ENCODE assay signal across 13 cellular contexts in genomic region chr4:99054428-99054994, GRCh38. TPM values are rescaled to one million over a fixed set of nuclear protein-coding genes. Genes with fewer than 3 reads are reported as not detected.
DNase-seq lines count a peak whose midpoint lies in the region; ATAC-seq, FAIRE-seq and TF ChIP-seq lines count a peak whose summit lies in the region.
"Had no signal": no experiment of that assay in that cellular context is flagged by ENCODE, and none has a peak within 500 bp of the region (broad histone marks: within the 10 kb centered on the region; RNA-seq: fewer than 3 reads in every experiment).

No MANE protein-coding gene starts in this region.

- no peak for TF ChIP-seq POLR2A in GM12878 (IDR thresholded peaks at IDR 0.05; ENCODE audit: low read depth, low read length)
- no peak for TF ChIP-seq POLR2A in thyroid gland (IDR thresholded peaks at IDR 0.05)
- no peak for TF ChIP-seq POLR2A in suprapubic skin (IDR thresholded peaks at IDR 0.05)

- H3K4me1 ChIP-seq in GM12878 (ENCODE audit: control insufficient read depth, insufficient read depth, low read length) (peaks cover 10% of the 10 kb centered on the region), thyroid gland (no peaks in the 10 kb centered on the region), suprapubic skin (peaks cover 4% of the 10 kb centered on the region)

- intact Hi-C loops in GM12878 (cut with micrococcal nuclease; ENCODE audit: unreplicated experiment): loop anchor here (10.0 kb wide), 1 partner anchor 400 kb away; the partner anchor contains the start of gene TSPAN5
- intact Hi-C loops in thyroid gland (cut with DNase I): no loop called here

- BruUV-seq in GM12878 (replicated peaks; lab: Mats Ljungman, UMichigan): no TSS peak

- H3K36me3 ChIP-seq in GM12878 (ENCODE audit: control insufficient read depth in 2 of 2, insufficient read depth in 2 of 2, low read length in 1 of 2): peaks cover 5 to 15% of the 10 kb centered on the region in 2 experiments; a peak in 3 of 4 replicates
- peaks cover 0 to 9% of the 10 kb centered on the region in 2 donors for H3K36me3 ChIP-seq in thyroid gland
- H3K36me3 ChIP-seq in suprapubic skin: peaks cover 54% of the 10 kb centered on the region

- H3K4me3 ChIP-seq in GM12878 (no peak overlapping the region), thyroid gland (replicated peaks in 1 of 3) (no peak overlapping the region), suprapubic skin (no peak overlapping the region)
- H3K4me3 ChIP-seq: tibial artery had no signal

- POLR2A ChIA-PET in GM12878 (lab: Charles Lee): interaction anchor here (1.1 kb wide), 1 partner anchor 59 kb away, joined by 4 read pairs; the partner anchor contains the start of gene METAP1

- H3K79me2 ChIP-seq in GM12878 (ENCODE audit: control insufficient read depth, insufficient read depth, low read length): no peaks in the 10 kb centered on the region

- no peak for TF ChIP-seq RAD21 in GM12878 (IDR thresholded peaks at IDR 0.05; ENCODE audit: insufficient read depth, low read depth, low read length)

- H3K9me3 ChIP-seq in GM12878 (replicated peaks; ENCODE audit: control insufficient read depth, insufficient read depth, low read length) (no peaks in the 10 kb centered on the region), thyroid gland (no peaks in the 10 kb centered on the region), suprapubic skin (no peaks in the 10 kb centered on the region)
- H3K9me3 ChIP-seq: tibial artery had no signal

- FAIRE-seq in GM12878 (lab: Jason Lieb, UNC): no peak

- RAD21 ChIA-PET in GM12878 (lab: Charles Lee; ENCODE audit: unreplicated experiment): interaction anchor here (0.9 to 5.3 kb wide), 7 partner anchors 28 to 587 kb away, joined by 3 to 103 read pairs (median 5); partner anchors contain the start of gene METAP1

- no peak overlapping the region for H2AFZ ChIP-seq in GM12878 (ENCODE audit: control insufficient read depth, low read depth, low read length)

- H3K9ac ChIP-seq in GM12878 (ENCODE audit: control insufficient read depth, insufficient read depth, low read length): no peak overlapping the region
- H3K9ac ChIP-seq: KMS-11 had no signal

- TF ChIP-seq EP300 in GM12878 (IDR thresholded peaks at IDR 0.05; ENCODE audit: borderline replicate concordance in 1 of 2, control insufficient read depth in 1 of 2, low read depth in 2 of 2, low read length in 2 of 2) (0 out of 4 replicates have a peak, but pooled peaks of 1 of the 2 experiments have one; percentile 41), suprapubic skin (IDR thresholded peaks at IDR 0.05) (no peak)

- SMC1A ChIA-PET in GM12878 (lab: Charles Lee; ENCODE audit: uncharacterized antibody, unreplicated experiment): interaction anchor here (0.6 to 8.3 kb wide), 9 partner anchors 22 to 748 kb away, joined by 3 to 166 read pairs (median 4); partner anchors contain the start of gene METAP1

- peak; percentile 26 for DNase-seq in GM12878 (ENCODE audit: low read depth, low spot score)
- no peak for DNase-seq in thyroid gland
- DNase-seq in NCI-H1436 treated with DMSO at 0.1 percent for 48 hours (lab: John Stamatoyannopoulos, UW): no peak
- DNase-seq in suprapubic skin (ENCODE audit: low spot score in 2 of 2): no peak
- no peak for DNase-seq in hippocampal formation (lab: John Stamatoyannopoulos, UW)
- DNase-seq: activated gamma-delta T cell; effector CD8-positive, alpha-beta T cell; stimulated activated CD4-positive, alpha-beta T cell treated with anti-CD3 and anti-CD28 coated beads, Interleukin-4, amount 100 ng/mL, for 24 hours; tibial artery had no signal

- ATAC-seq in GM18511 (IDR thresholded peaks at IDR 0.05; ENCODE audit: unreplicated experiment): peak; percentile 79
- ATAC-seq in GM19438 (IDR thresholded peaks at IDR 0.05; ENCODE audit: low read depth, unreplicated experiment): peak; percentile 73
- ATAC-seq in HG03064 (IDR thresholded peaks at IDR 0.05; ENCODE audit: low read depth, unreplicated experiment): peak; percentile 55
- ATAC-seq in GM12878: peak; percentile 79

- H3K27me3 ChIP-seq in GM12878 (replicated peaks in 1 of 2; ENCODE audit: control insufficient read depth in 2 of 2, insufficient read depth in 2 of 2, low read length in 1 of 2) (no peaks in the 10 kb centered on the region), thyroid gland (no peaks in the 10 kb centered on the region), suprapubic skin (no peaks in the 10 kb centered on the region)
- H3K27me3 ChIP-seq: tibial artery had no signal

- H4K20me1 ChIP-seq in GM12878 (ENCODE audit: control insufficient read depth, insufficient read depth): no peaks in the 10 kb centered on the region

- in situ Hi-C loops in GM12878 (cut with MboI): loop anchor here (5.0 to 10.0 kb wide), 2 partner anchors 57 to 910 kb away; partner anchors contain the start of genes METAP1 and STPG2

- no peak overlapping the region for H3K4me2 ChIP-seq in GM12878 (ENCODE audit: control insufficient read depth, insufficient read depth)
- H3K4me2 ChIP-seq: KMS-11 had no signal

- WGBS in GM12878 (ENCODE audit: insufficient coverage, insufficient replicate concordance, low lambda C conversion rate, missing lambda C conversion rate): 15% methylated on average over 3 of the region's 3 CpGs
- 93 to 97% methylated on average over 3 of the region's 3 CpGs for WGBS in thyroid gland, 2 donors
- 76% methylated on average over 3 of the region's 3 CpGs for WGBS in suprapubic skin

- TF ChIP-seq CTCF in GM12878 (IDR thresholded peaks at IDR 0.05 in 2 of 3, conservative IDR thresholded peaks at IDR 0.05 in 1 of 3; ENCODE audit: control insufficient read depth in 2 of 3, extremely low read depth in 1 of 3, insufficient read depth in 1 of 3, low read depth in 3 of 3, low read length in 3 of 3) (no peak), thyroid gland (IDR thresholded peaks at IDR 0.05) (no peak), suprapubic skin (IDR thresholded peaks at IDR 0.05) (no peak)

- H3K27ac ChIP-seq in GM12878 (ENCODE audit: control insufficient read depth, insufficient read depth) (no peak overlapping the region), thyroid gland (no peak overlapping the region), suprapubic skin (no peak overlapping the region)
- H3K27ac ChIP-seq: KMS-11, tibial artery had no signal

- CTCF ChIA-PET in GM12878 (lab: Yijun Ruan, JAX): interaction anchor here (0.7 to 9.2 kb wide), 6 partner anchors 19 to 587 kb away, joined by 3 to 287 read pairs (median 5); partner anchors contain the start of gene METAP1

TF ChIP-seq in GM12878, 131 proteins besides CTCF, POLR2A, EP300 and RAD21 (continues in another document):
- no peak for TF ChIP-seq YBX1 (IDR thresholded peaks at IDR 0.05)
- TF ChIP-seq STAT1 (conservative IDR thresholded peaks at IDR 0.05): no peak
- peak; percentile 68 for TF ChIP-seq IKZF1 (conservative IDR thresholded peaks at IDR 0.05)
- TF ChIP-seq KAT2A (conservative IDR thresholded peaks at IDR 0.05; ENCODE audit: control insufficient read depth, low read depth, low read length): no peak

RNA-seq across cellular contexts. Expression of gene ADH5, which starts 34.1 kb away (rescaled TPM):
- total RNA-seq in GM12878 (2013; cell fraction: nucleolus; rRNA removed): 54.5 and 66.5 TPM in 2 replicates
- total RNA-seq in GM12878 (2014; rRNA removed) (48.5 and 68.2 TPM in 2 replicates), GM12878 (2014; rRNA removed; fragmentation: Illumina TruSeq; extraction: Trizol) (75.7 and 77.5 TPM in 2 replicates), GM12878 (2021) (94.4 and 101 TPM in 2 replicates), thyroid gland (100 to 1,000 TPM; 101 to 162 (median 117) TPM), suprapubic skin (10 to 100 TPM; 42.9 to 83.9 (median 63.8) TPM)
- 61.6 TPM for polyA plus RNA-seq in GM12878 (2011; ENCODE audit: low read depth)
- polyA plus RNA-seq in GM12878 (2011; rRNA removed) (159 and 222 TPM in 2 replicates), GM12878 (2014; fragmentation: Illumina TruSeq; extraction: Trizol) (80.6 and 100 TPM in 2 replicates), GM12878 (2014; fragmentation: Nextera tagmentation; extraction: Ambion mirVana) (100 to 1,000 TPM in 1 of 2 experiments, 10 to 100 TPM in 1; 96.3 to 134 TPM), GM12878 (2014; rRNA removed) (75.7 and 78.1 TPM in 2 replicates), GM12878 (2016; fragmentation: Nextera tagmentation; extraction: Ambion mirVana) (100 to 1,000 TPM; 136 to 138 TPM)
- 66.4 and 79.4 TPM in 2 replicates for polyA plus RNA-seq in GM12878 (2011; cell fraction: cytosol; rRNA removed)
- 57.6 and 76.8 TPM in 2 replicates for polyA plus RNA-seq in GM12878 (2011; cell fraction: nucleus; rRNA removed)
- polyA plus RNA-seq in GM12878 (2012): 70.7 and 71.6 TPM in 2 replicates
- 81.9 and 87.8 TPM in 2 replicates for polyA minus RNA-seq in GM12878 (2011; rRNA and poly(A)+ RNA removed)
- 16.4 and 31.2 TPM in 2 replicates for polyA minus RNA-seq in GM12878 (2011; cell fraction: cytosol; rRNA and poly(A)+ RNA removed)
- 26.2 and 37.0 TPM in 2 replicates for polyA minus RNA-seq in GM12878 (2011; cell fraction: nucleus; rRNA and poly(A)+ RNA removed)

RNA-seq across cellular contexts. Expression of gene METAP1, which starts 59.0 kb away (rescaled TPM):
- total RNA-seq in GM12878 (2013; cell fraction: nucleolus; rRNA removed): 66.1 and 73.0 TPM in 2 replicates
- 56.8 and 65.7 TPM in 2 replicates for total RNA-seq in GM12878 (2014; rRNA removed)
- total RNA-seq in GM12878 (2014; rRNA removed; fragmentation: Illumina TruSeq; extraction: Trizol): 48.9 and 52.4 TPM in 2 replicates
- 45.0 and 45.4 TPM in 2 replicates for total RNA-seq in GM12878 (2021)
- 21.3 TPM for polyA plus RNA-seq in GM12878 (2011; ENCODE audit: low read depth)
- 71.4 and 110 TPM in 2 replicates for polyA plus RNA-seq in GM12878 (2011; rRNA removed)
- 45.5 and 47.8 TPM in 2 replicates for polyA plus RNA-seq in GM12878 (2011; cell fraction: cytosol; rRNA removed)
- 55.1 and 58.3 TPM in 2 replicates for polyA plus RNA-seq in GM12878 (2011; cell fraction: nucleus; rRNA removed)
- 27.3 and 35.6 TPM in 2 replicates for polyA plus RNA-seq in GM12878 (2012)
- polyA plus RNA-seq in GM12878 (2014; fragmentation: Illumina TruSeq; extraction: Trizol): 65.8 and 78.1 TPM in 2 replicates
- polyA plus RNA-seq in GM12878 (2014; fragmentation: Nextera tagmentation; extraction: Ambion mirVana): 10 to 100 TPM; 22.7 to 32.4 TPM
- polyA plus RNA-seq in GM12878 (2014; rRNA removed): 40.8 and 45.2 TPM in 2 replicates
- 10 to 100 TPM; 38.0 to 41.8 TPM for polyA plus RNA-seq in GM12878 (2016; fragmentation: Nextera tagmentation; extraction: Ambion mirVana)
- polyA minus RNA-seq in GM12878 (2011; rRNA and poly(A)+ RNA removed): 64.6 and 68.2 TPM in 2 replicates
- polyA minus RNA-seq in GM12878 (2011; cell fraction: cytosol; rRNA and poly(A)+ RNA removed): 19.1 and 27.3 TPM in 2 replicates
- 32.8 and 49.5 TPM in 2 replicates for polyA minus RNA-seq in GM12878 (2011; cell fraction: nucleus; rRNA and poly(A)+ RNA removed)
- total RNA-seq in thyroid gland: 10 to 100 TPM; 33.4 to 43.1 (median 37.6) TPM
- total RNA-seq in suprapubic skin: 10 to 100 TPM; 40.0 to 55.9 (median 49.4) TPM
